In the genomic region with DNA sequence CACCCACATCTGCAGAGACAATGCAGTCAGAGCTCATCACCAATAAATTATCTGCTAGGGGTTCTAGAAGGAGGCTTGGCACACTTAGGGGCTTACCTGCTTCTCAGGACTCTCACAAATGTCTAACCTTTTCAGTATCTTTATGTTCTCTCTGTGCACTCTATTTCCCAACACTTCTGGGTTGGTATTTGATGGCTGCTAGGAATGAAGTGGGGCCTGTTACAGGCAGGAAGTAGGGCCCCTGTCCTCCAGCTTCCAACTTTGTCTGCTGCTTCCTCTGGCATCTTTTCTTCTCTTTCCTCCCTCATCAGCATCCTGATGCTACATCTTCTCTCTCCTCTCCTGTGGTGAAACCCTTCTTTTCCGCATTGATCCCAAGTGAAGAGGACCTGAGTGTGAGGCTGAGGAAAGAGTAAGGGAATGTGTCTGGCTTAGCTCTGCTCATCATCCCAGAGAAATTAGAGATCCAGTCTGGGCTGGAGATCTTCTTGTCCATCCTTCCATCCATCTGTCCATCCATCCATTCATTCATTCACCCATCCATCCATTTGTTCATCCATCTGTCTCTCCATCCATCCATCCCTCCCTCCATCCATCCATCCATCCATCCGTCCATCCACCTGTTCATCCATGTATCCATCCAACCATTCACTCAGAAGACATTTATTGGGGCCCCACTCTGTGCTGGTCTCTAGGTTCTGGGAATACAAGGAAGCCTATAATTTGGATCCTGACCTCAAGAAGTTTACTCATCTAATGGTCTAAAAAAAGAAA, we compare ENCODE assay signal across 25 cellular contexts. TPM values are rescaled to one million over a fixed set of nuclear protein-coding genes. Genes with fewer than 3 reads are reported as not detected.
DNase-seq lines count a peak whose midpoint lies in the region; ATAC-seq, FAIRE-seq and TF ChIP-seq lines count a peak whose summit lies in the region.
"Had no signal": no experiment of that assay in that cellular context is flagged by ENCODE, and none has a peak within 500 bp of the region (broad histone marks: within the 10 kb centered on the region; RNA-seq: fewer than 3 reads in every experiment).

No MANE protein-coding gene starts in this region.

- no peak overlapping the region for H3K4me3 Mint-ChIP-seq in activated naive CD8-positive, alpha-beta T cell
- no peak overlapping the region for H3K4me3 Mint-ChIP-seq in activated naive CD8-positive, alpha-beta T cell treated with anti-CD3 and anti-CD28 coated beads, Interleukin-2, amount 50 U/mL, for 24 hours
- peak overlapping the region; percentile 5 for H3K4me3 Mint-ChIP-seq in activated T-helper 1 cell treated with anti-CD3 and anti-CD28 coated beads, Interleukin-12 subunit alpha, Interleukin-12 subunit beta, Interleukin-2, Interleukin-4 antibody, amounts not matched to agents 30 ng/mL and 10 ng/mL and 1 ng/mL, durations not matched to agents 14 hours and 24 hours and 36 hours
- no peak overlapping the region for H3K4me3 Mint-ChIP-seq in type B pancreatic cell
- H3K4me3 Mint-ChIP-seq: activated CD4-positive, alpha-beta T cell treated with anti-CD3 and anti-CD28 coated beads, Interleukin-2, amount 10 ng/mL, durations not matched to agents 7 days and 5 days had no signal

- H3K9me3 Mint-ChIP-seq in activated naive CD8-positive, alpha-beta T cell (ENCODE audit: low read depth), result no peaks in the 10 kb centered on the region
- no peaks in the 10 kb centered on the region for H3K9me3 Mint-ChIP-seq in activated naive CD8-positive, alpha-beta T cell treated with anti-CD3 and anti-CD28 coated beads, Interleukin-2, amount 50 U/mL, for 24 hours
- H3K9me3 Mint-ChIP-seq in activated T-helper 1 cell treated with anti-CD3 and anti-CD28 coated beads, Interleukin-12 subunit alpha, Interleukin-12 subunit beta, Interleukin-2, Interleukin-4 antibody, amounts not matched to agents 30 ng/mL and 10 ng/mL and 1 ng/mL, durations not matched to agents 14 hours and 24 hours and 36 hours, result no peaks in the 10 kb centered on the region
- H3K9me3 Mint-ChIP-seq in type B pancreatic cell, result no peaks in the 10 kb centered on the region
- H3K9me3 Mint-ChIP-seq: activated CD4-positive, alpha-beta T cell treated with anti-CD3 and anti-CD28 coated beads, Interleukin-2, amount 10 ng/mL, durations not matched to agents 7 days and 5 days had no signal

- H3K9me3 ChIP-seq in muscle layer of duodenum (ENCODE audit: control insufficient read depth in 1 of 2, low read length in 2 of 2), result no peaks in the 10 kb centered on the region
- no peaks in the 10 kb centered on the region for H3K9me3 ChIP-seq in left lung
- no peaks in the 10 kb centered on the region for H3K9me3 ChIP-seq in small intestine (ENCODE audit: control insufficient read depth, low read depth)
- H3K9me3 ChIP-seq: BLaER1, gastrocnemius medialis, MG63, neutrophil had no signal

- WGBS in small intestine, 3 donors, result 94 to 97% (median 95%) methylated on average over 2 of the region's 2 CpGs

- TF ChIP-seq CTCF in type B pancreatic cell (conservative IDR thresholded peaks at IDR 0.05) (no peak), left lung (IDR thresholded peaks at IDR 0.05) (no peak)

- H3K4me3 ChIP-seq in muscle layer of duodenum (ENCODE audit: low read depth in 1 of 2, low read length in 2 of 2) (no peak overlapping the region), left lung (no peak overlapping the region), small intestine (ENCODE audit: low read depth in 1 of 2, low read length in 2 of 2) (no peak overlapping the region)
- H3K4me3 ChIP-seq: BLaER1, gastrocnemius medialis, GM12878, MG63 had no signal

- H3K4me1 ChIP-seq in muscle layer of duodenum (ENCODE audit: control insufficient read depth in 1 of 2, insufficient read depth in 2 of 2, low read length in 2 of 2) (peaks cover 24 to 30% of the 10 kb centered on the region in 2 donors), left lung (peaks cover 26 to 59% of the 10 kb centered on the region in 2 donors), small intestine (ENCODE audit: control insufficient read depth in 2 of 2, insufficient read depth in 1 of 2, low read depth in 1 of 2, low read length in 1 of 2) (peaks cover 4% of the 10 kb centered on the region in 2 donors)

- H3K27ac Mint-ChIP-seq in activated naive CD8-positive, alpha-beta T cell, result peak overlapping the region; percentile 16
- no peak overlapping the region for H3K27ac Mint-ChIP-seq in activated naive CD8-positive, alpha-beta T cell treated with anti-CD3 and anti-CD28 coated beads, Interleukin-2, amount 50 U/mL, for 24 hours
- H3K27ac Mint-ChIP-seq in activated T-helper 1 cell treated with anti-CD3 and anti-CD28 coated beads, Interleukin-12 subunit alpha, Interleukin-12 subunit beta, Interleukin-2, Interleukin-4 antibody, amounts not matched to agents 30 ng/mL and 10 ng/mL and 1 ng/mL, durations not matched to agents 14 hours and 24 hours and 36 hours, result no peak overlapping the region
- peak overlapping the region; percentile 58 for H3K27ac Mint-ChIP-seq in type B pancreatic cell
- H3K27ac Mint-ChIP-seq: activated CD4-positive, alpha-beta T cell treated with anti-CD3 and anti-CD28 coated beads, Interleukin-2, amount 10 ng/mL, durations not matched to agents 7 days and 5 days had no signal

- H3K36me3 ChIP-seq in muscle layer of duodenum (ENCODE audit: control insufficient read depth in 1 of 2, insufficient read depth in 2 of 2, low read length in 2 of 2) (no peaks in the 10 kb centered on the region), left lung (no peaks in the 10 kb centered on the region), small intestine (ENCODE audit: control insufficient read depth in 2 of 2, insufficient read depth in 2 of 2, low read length in 2 of 2) (no peaks in the 10 kb centered on the region)
- H3K36me3 ChIP-seq: BLaER1, gastrocnemius medialis, MG63, neutrophil had no signal

- H3K4me1 Mint-ChIP-seq in activated naive CD8-positive, alpha-beta T cell (ENCODE audit: low read depth), result peaks cover 32% of the 10 kb centered on the region
- peaks cover 25% of the 10 kb centered on the region for H3K4me1 Mint-ChIP-seq in activated naive CD8-positive, alpha-beta T cell treated with anti-CD3 and anti-CD28 coated beads, Interleukin-2, amount 50 U/mL, for 24 hours
- H3K4me1 Mint-ChIP-seq in activated T-helper 1 cell treated with anti-CD3 and anti-CD28 coated beads, Interleukin-12 subunit alpha, Interleukin-12 subunit beta, Interleukin-2, Interleukin-4 antibody, amounts not matched to agents 30 ng/mL and 10 ng/mL and 1 ng/mL, durations not matched to agents 14 hours and 24 hours and 36 hours (ENCODE audit: low read depth), result peaks cover 43% of the 10 kb centered on the region
- peaks cover 42% of the 10 kb centered on the region for H3K4me1 Mint-ChIP-seq in type B pancreatic cell (ENCODE audit: unreplicated experiment)

- H3K27me3 ChIP-seq in muscle layer of duodenum (ENCODE audit: low read depth, low read length), result no peaks in the 10 kb centered on the region
- H3K27me3 ChIP-seq in left lung, result no peaks in the 10 kb centered on the region
- H3K27me3 ChIP-seq in small intestine (ENCODE audit: control insufficient read depth in 2 of 2, insufficient read depth in 2 of 2, low read length in 2 of 2), result no peaks in the 10 kb centered on the region
- H3K27me3 ChIP-seq: BLaER1, gastrocnemius medialis, MG63, neutrophil had no signal

- intact Hi-C loops in activated T-helper 1 cell treated with anti-CD3 and anti-CD28 coated beads, Interleukin-12 subunit alpha, Interleukin-12 subunit beta, Interleukin-2, Interleukin-4 antibody, amounts not matched to agents 30 ng/mL and 10 ng/mL and 1 ng/mL, durations not matched to agents 14 hours and 24 hours and 36 hours (cut with micrococcal nuclease), result no loop called here
- intact Hi-C loops in left lung (cut with DNase I), result loop anchor here in 1 of 2 donors (10.0 kb wide), 1 partner anchor 65 kb away; no protein-coding TSS in a partner anchor

- DNase-seq in activated naive CD8-positive, alpha-beta T cell treated with anti-CD3 and anti-CD28 coated beads, Interleukin-2, amount 50 U/mL, for 24 hours, result no peak
- DNase-seq in activated T-helper 1 cell treated with anti-CD3 and anti-CD28 coated beads, Interleukin-12 subunit alpha, Interleukin-12 subunit beta, Interleukin-2, Interleukin-4 antibody, amounts not matched to agents 30 ng/mL and 10 ng/mL and 1 ng/mL, durations not matched to agents 14 hours and 24 hours and 36 hours (ENCODE audit: low spot score), result no peak
- no peak for DNase-seq in type B pancreatic cell (ENCODE audit: extremely low spot score, unreplicated experiment)
- DNase-seq in left lung, result no peak
- no peak for DNase-seq in frontal cortex (ENCODE audit: low spot score in 2 of 2)
- no peak for DNase-seq in small intestine
- DNase-seq: activated CD4-positive, alpha-beta T cell treated with anti-CD3 and anti-CD28 coated beads, Interleukin-2, amount 10 ng/mL, durations not matched to agents 7 days and 5 days; activated gamma-delta T cell treated with Interleukin-2 at 50 U/mL for 16 hours; amygdala; caudate nucleus; DMS153; gastrocnemius medialis; MG63; NCI-H1436 treated with DMSO at 0.1 percent for 48 hours; NCI-H2171 treated with DMSO at 0.1 percent for 48 hours; SHP77 treated with DMSO at 0.1 percent for 48 hours; stimulated activated CD8-positive, alpha-beta memory T cell treated with anti-CD3 and anti-CD28 coated beads, Interleukin-4, amount 100 ng/mL, for 48 hours had no signal

- no peak for FAIRE-seq in frontal cortex (lab: Jason Lieb, UNC)
- no peak for FAIRE-seq in small intestine (lab: Jason Lieb, UNC)
- FAIRE-seq: A204.1, GM12878, HepG2, TTC549 had no signal

- H3K27ac ChIP-seq in muscle layer of duodenum (ENCODE audit: low read length), result peak overlapping the region; percentile 19
- no peak overlapping the region for H3K27ac ChIP-seq in left lung
- H3K27ac ChIP-seq in small intestine (ENCODE audit: low read depth in 1 of 2, low read length in 1 of 2), result no peak overlapping the region
- H3K27ac ChIP-seq: BLaER1, gastrocnemius medialis, neutrophil had no signal

- no peaks in the 10 kb centered on the region for H3K27me3 Mint-ChIP-seq in activated naive CD8-positive, alpha-beta T cell
- H3K27me3 Mint-ChIP-seq in activated naive CD8-positive, alpha-beta T cell treated with anti-CD3 and anti-CD28 coated beads, Interleukin-2, amount 50 U/mL, for 24 hours, result no peaks in the 10 kb centered on the region
- no peaks in the 10 kb centered on the region for H3K27me3 Mint-ChIP-seq in activated T-helper 1 cell treated with anti-CD3 and anti-CD28 coated beads, Interleukin-12 subunit alpha, Interleukin-12 subunit beta, Interleukin-2, Interleukin-4 antibody, amounts not matched to agents 30 ng/mL and 10 ng/mL and 1 ng/mL, durations not matched to agents 14 hours and 24 hours and 36 hours (ENCODE audit: insufficient read depth)
- no peaks in the 10 kb centered on the region for H3K27me3 Mint-ChIP-seq in type B pancreatic cell
- H3K27me3 Mint-ChIP-seq: activated CD4-positive, alpha-beta T cell treated with anti-CD3 and anti-CD28 coated beads, Interleukin-2, amount 10 ng/mL, durations not matched to agents 7 days and 5 days had no signal

- no peaks in the 10 kb centered on the region for H3K36me3 Mint-ChIP-seq in activated naive CD8-positive, alpha-beta T cell
- H3K36me3 Mint-ChIP-seq in activated naive CD8-positive, alpha-beta T cell treated with anti-CD3 and anti-CD28 coated beads, Interleukin-2, amount 50 U/mL, for 24 hours (ENCODE audit: low read depth), result no peaks in the 10 kb centered on the region
- peaks cover 6% of the 10 kb centered on the region for H3K36me3 Mint-ChIP-seq in activated T-helper 1 cell treated with anti-CD3 and anti-CD28 coated beads, Interleukin-12 subunit alpha, Interleukin-12 subunit beta, Interleukin-2, Interleukin-4 antibody, amounts not matched to agents 30 ng/mL and 10 ng/mL and 1 ng/mL, durations not matched to agents 14 hours and 24 hours and 36 hours (ENCODE audit: low read depth)
- no peaks in the 10 kb centered on the region for H3K36me3 Mint-ChIP-seq in type B pancreatic cell

- no peak for ATAC-seq in activated naive CD8-positive, alpha-beta T cell treated with anti-CD3 and anti-CD28 coated beads, Interleukin-2, amount 50 U/mL, for 24 hours
- no peak for ATAC-seq in left lung
- ATAC-seq: gastrocnemius medialis, GM12878, HepG2 had no signal

RNA-seq across cellular contexts. Expression of a gene that starts 2.9 kb away (rescaled TPM):
- total RNA-seq in activated T-helper 1 cell treated with anti-CD3 and anti-CD28 coated beads, Interleukin-12 subunit alpha, Interleukin-12 subunit beta, Interleukin-2, Interleukin-4 antibody, amounts not matched to agents 30 ng/mL and 10 ng/mL and 1 ng/mL, durations not matched to agents 14 hours and 24 hours and 36 hours, result 66.0 and 66.2 TPM in 2 replicates
- total RNA-seq in type B pancreatic cell (ENCODE audit: low replicate concordance), result 7.3 and 139 TPM in 2 replicates
- total RNA-seq in left lung, result 100 to 1,000 TPM; 216 to 235 TPM
- total RNA-seq in frontal cortex, result 12.2 TPM
- 100 to 1,000 TPM in 2 of 3 donors, 10 to 100 TPM in 1; 98.6 to 181 (median 126) TPM for polyA plus RNA-seq in small intestine

RNA-seq across cellular contexts. Expression of a gene that starts 29.1 kb away (rescaled TPM):
- 0.83 and 1.6 TPM in 2 replicates for total RNA-seq in activated T-helper 1 cell treated with anti-CD3 and anti-CD28 coated beads, Interleukin-12 subunit alpha, Interleukin-12 subunit beta, Interleukin-2, Interleukin-4 antibody, amounts not matched to agents 30 ng/mL and 10 ng/mL and 1 ng/mL, durations not matched to agents 14 hours and 24 hours and 36 hours
- total RNA-seq in type B pancreatic cell (ENCODE audit: low replicate concordance), result 38.1 and 44.9 TPM in 2 replicates
- 10 to 100 TPM; 37.9 to 41.5 TPM for total RNA-seq in left lung
- 33.8 TPM for total RNA-seq in frontal cortex
- 1 to 10 TPM in 1 of 3 donors, under 1 TPM in 2; 0.67 to 6.4 (median 0.81) TPM for polyA plus RNA-seq in small intestine
- total RNA-seq: HepG2 had no signal
- polyA plus RNA-seq: HepG2 had no signal

RNA-seq across cellular contexts. Expression of a gene that starts 40.8 kb away (rescaled TPM):
- total RNA-seq in activated T-helper 1 cell treated with anti-CD3 and anti-CD28 coated beads, Interleukin-12 subunit alpha, Interleukin-12 subunit beta, Interleukin-2, Interleukin-4 antibody, amounts not matched to agents 30 ng/mL and 10 ng/mL and 1 ng/mL, durations not matched to agents 14 hours and 24 hours and 36 hours, result 16.6 and 17.3 TPM in 2 replicates
- total RNA-seq in type B pancreatic cell (ENCODE audit: low replicate concordance) (59.3 and 132 TPM in 2 replicates), left lung (10 to 100 TPM; 46.8 to 82.7 TPM), frontal cortex (5.7 TPM)
- 10 to 100 TPM in 1 of 3 donors, 1 to 10 TPM in 1, under 1 TPM in 1; 0.89 to 13.3 (median 5.7) TPM for polyA plus RNA-seq in small intestine

Comparison
In these comparisons a context has a peak if more than half of its experiments do, and no peak if none do; other contexts are left out.
1. H3K27ac Mint-ChIP-seq: peak in activated naive CD8-positive, alpha-beta T cell (single experiment) and type B pancreatic cell (single experiment); none in activated naive CD8-positive, alpha-beta T cell treated with anti-CD3 and anti-CD28 coated beads, Interleukin-2, amount 50 U/mL, for 24 hours (single experiment) and activated T-helper 1 cell treated with anti-CD3 and anti-CD28 coated beads, Interleukin-12 subunit alpha, Interleukin-12 subunit beta, Interleukin-2, Interleukin-4 antibody, amounts not matched to agents 30 ng/mL and 10 ng/mL and 1 ng/mL, durations not matched to agents 14 hours and 24 hours and 36 hours (single experiment).
2. RNA of a gene that starts 29.1 kb away (total RNA-seq): 38.1 to 44.9 TPM in type B pancreatic cell, 37.9 to 41.5 TPM in left lung and 33.8 TPM in frontal cortex (single experiment); 0.83 to 1.6 TPM in activated T-helper 1 cell treated with anti-CD3 and anti-CD28 coated beads, Interleukin-12 subunit alpha, Interleukin-12 subunit beta, Interleukin-2, Interleukin-4 antibody, amounts not matched to agents 30 ng/mL and 10 ng/mL and 1 ng/mL, durations not matched to agents 14 hours and 24 hours and 36 hours; every median in the first group is over 10 times any median in the second.